24 cellular contexts compared by ENCODE assay signal in genomic region chr3:67674055-67674454, GRCh38.
"Had no signal": no experiment of that assay in that cellular context is flagged by ENCODE, and none has a peak within 500 bp of the region (broad histone marks: within the 10 kb centered on the region; RNA-seq: fewer than 3 reads in every experiment).

No MANE protein-coding gene starts in this region.

- H3K4me3 ChIP-seq: MG63, SJSA1, SK-N-MC had no signal

- H3K9me3 ChIP-seq: MG63, SJSA1 had no signal

- ATAC-seq: HepG2 had no signal

- H3K27ac ChIP-seq: SJSA1, SK-N-MC had no signal

- H3K4me1 ChIP-seq: SJSA1 had no signal

- H3K36me3 ChIP-seq: MG63, SJSA1 had no signal

- DNase-seq: IMR-90, Karpas-422, KG1, MG63, NCI-H1092, NCI-H1105 treated with DMSO at 0.1 percent for 48 hours, NCI-H1417 treated with DMSO at 0.1 percent for 48 hours, NCI-H146, NCI-H187, NCI-H2029, NCI-H2081 treated with DMSO at 0.1 percent for 48 hours, NCI-H2171, NCI-H226, NCI-H446, NCI-H510A, NCI-H524 treated with DMSO at 0.1 percent for 48 hours, NCI-H69, NCI-H774, Right ventricle myocardium superior, RPMI8226, SIG-M5 had no signal

- H3K27me3 ChIP-seq: MG63, SJSA1 had no signal
